In the genomic region with DNA sequence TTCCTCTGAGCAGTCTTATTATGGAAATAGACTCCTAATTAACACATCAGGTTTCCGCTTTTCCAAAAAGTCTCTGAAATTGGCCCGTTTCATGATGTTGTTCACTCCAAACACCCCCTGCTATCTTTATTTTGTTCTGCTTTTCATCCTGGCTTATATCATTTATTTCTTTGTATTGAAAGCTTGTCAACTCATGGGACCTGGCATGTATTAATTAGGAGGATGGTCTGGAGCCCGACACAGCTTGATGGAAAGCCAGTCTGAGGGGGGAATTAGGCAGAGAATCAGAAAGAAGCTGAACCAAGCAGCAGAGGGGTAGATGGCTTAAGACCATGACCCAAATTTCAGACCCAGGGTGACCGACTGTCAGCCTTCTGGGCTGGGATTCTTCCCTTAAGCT, we compare ENCODE assay signal across 10 cellular contexts.
DNase-seq lines count a peak whose midpoint lies in the region; ATAC-seq and TF ChIP-seq lines count a peak whose summit lies in the region.
"Had no signal": no experiment of that assay in that cellular context is flagged by ENCODE, and none has a peak within 500 bp of the region (broad histone marks: within the 10 kb centered on the region; RNA-seq: fewer than 3 reads in every experiment).

No MANE protein-coding gene starts in this region.

- ATAC-seq in activated CD4-positive, alpha-beta T cell treated with anti-CD3 and anti-CD28 coated beads for 36 hours = no peak
- no peak for ATAC-seq in stimulated activated memory B cell treated with anti-CD40 and anti-IgM and Interleukin-4, amounts not matched to agents 10 μg/mL and 1 μg/mL and 100 μg/mL, for 72 hours
- ATAC-seq in HG02610 (IDR thresholded peaks at IDR 0.05; ENCODE audit: unreplicated experiment) (no peak), HG03196 (IDR thresholded peaks at IDR 0.05; ENCODE audit: unreplicated experiment) (no peak)

- no peak for TF ChIP-seq EP300 in esophagus muscularis mucosa (IDR thresholded peaks at IDR 0.05)

- intact Hi-C loops in activated CD4-positive, alpha-beta T cell treated with anti-CD3 and anti-CD28 coated beads for 36 hours (cut with DNase I, micrococcal nuclease) = loop anchor here (2.0 to 5.0 kb wide), 5 partner anchors 19 to 95 kb away; no protein-coding TSS in a partner anchor
- intact Hi-C loops in esophagus muscularis mucosa (cut with DNase I) = no loop called here

- H3K36me3 Mint-ChIP-seq in activated CD4-positive, alpha-beta T cell treated with anti-CD3 and anti-CD28 coated beads for 36 hours (ENCODE audit: low read depth) = peaks cover 13% of the 10 kb centered on the region
- no peaks in the 10 kb centered on the region for H3K36me3 Mint-ChIP-seq in stimulated activated memory B cell treated with anti-CD40 and anti-IgM and Interleukin-4, amounts not matched to agents 10 μg/mL and 1 μg/mL and 100 μg/mL, for 72 hours
- H3K36me3 Mint-ChIP-seq: type B pancreatic cell had no signal

- WGBS in esophagus muscularis mucosa = 88% methylated on average over 4 of the region's 4 CpGs

- H3K4me1 Mint-ChIP-seq in activated CD4-positive, alpha-beta T cell treated with anti-CD3 and anti-CD28 coated beads for 36 hours = peaks cover 79% of the 10 kb centered on the region
- H3K4me1 Mint-ChIP-seq in stimulated activated memory B cell treated with anti-CD40 and anti-IgM and Interleukin-4, amounts not matched to agents 10 μg/mL and 1 μg/mL and 100 μg/mL, for 72 hours = peaks cover 63% of the 10 kb centered on the region

- H3F3A ChIP-seq in SU-DHL-6 (ENCODE audit: insufficient read depth) = peaks cover 14% of the 10 kb centered on the region

- peak overlapping the region; percentile 37 for H3K4me3 Mint-ChIP-seq in activated CD4-positive, alpha-beta T cell treated with anti-CD3 and anti-CD28 coated beads for 36 hours
- no peak overlapping the region for H3K4me3 Mint-ChIP-seq in stimulated activated memory B cell treated with anti-CD40 and anti-IgM and Interleukin-4, amounts not matched to agents 10 μg/mL and 1 μg/mL and 100 μg/mL, for 72 hours
- H3K4me3 Mint-ChIP-seq: type B pancreatic cell had no signal

- H3K27ac ChIP-seq in SU-DHL-6 (ENCODE audit: low read depth, low read length) = peak overlapping the region; percentile 58
- H3K27ac ChIP-seq in esophagus muscularis mucosa (replicated peaks in 1 of 4) = peak overlapping the region in 1 of 4 donors; percentile 17

- H4K20me1 ChIP-seq in SU-DHL-6 (ENCODE audit: low read depth, low read length) = no peaks in the 10 kb centered on the region

- peak overlapping the region; percentile 43 for H3K4me2 ChIP-seq in SU-DHL-6 (ENCODE audit: low read depth, low read length, poor library complexity, severe bottlenecking)

- H3K27me3 ChIP-seq in SU-DHL-6 (ENCODE audit: low read length) = no peaks in the 10 kb centered on the region
- H3K27me3 ChIP-seq in esophagus muscularis mucosa = no peaks in the 10 kb centered on the region

- TF ChIP-seq CTCF in SU-DHL-6 (IDR thresholded peaks at IDR 0.05; ENCODE audit: insufficient read depth, low read length, poor library complexity, severe bottlenecking) (no peak), esophagus muscularis mucosa (IDR thresholded peaks at IDR 0.05) (no peak)

- H3K4me3 ChIP-seq in SU-DHL-6 (ENCODE audit: insufficient read depth, low read length, poor library complexity, severe bottlenecking) (no peak overlapping the region), esophagus muscularis mucosa (no peak overlapping the region)

- H3K9ac ChIP-seq in SU-DHL-6 (ENCODE audit: low read length) = peak overlapping the region; percentile 16

- DNase-seq in activated CD4-positive, alpha-beta T cell treated with anti-CD3 and anti-CD28 coated beads for 36 hours = no peak
- no peak for DNase-seq in activated CD4-positive, alpha-beta T cell treated with anti-CD3 and anti-CD28 coated beads, Interleukin-2, amount 50 U/mL, for 1 hour
- peak; percentile 4 for DNase-seq in esophagus muscularis mucosa (ENCODE audit: extremely low spot score)
- no peak for DNase-seq in hypothalamus (lab: John Stamatoyannopoulos, UW)
- DNase-seq: SHP77 treated with DMSO at 0.1 percent for 48 hours had no signal

- H3K27ac Mint-ChIP-seq in activated CD4-positive, alpha-beta T cell treated with anti-CD3 and anti-CD28 coated beads for 36 hours = peak overlapping the region; percentile 96
- H3K27ac Mint-ChIP-seq in stimulated activated memory B cell treated with anti-CD40 and anti-IgM and Interleukin-4, amounts not matched to agents 10 μg/mL and 1 μg/mL and 100 μg/mL, for 72 hours = peak overlapping the region; percentile 84
- H3K27ac Mint-ChIP-seq: type B pancreatic cell had no signal

- peaks cover 0 to 7% (median 3%) of the 10 kb centered on the region in 4 donors for H3K4me1 ChIP-seq in esophagus muscularis mucosa

- POLR2A ChIA-PET in activated CD4-positive, alpha-beta T cell treated with anti-CD3 and anti-CD28 coated beads for 36 hours (lab: Charles Lee) = interaction anchor here (0.6 to 1.3 kb wide), 4 partner anchors 14 to 103 kb away, joined by 3 to 4 read pairs (median 4); no protein-coding TSS in a partner anchor

- H3K9me2 ChIP-seq in SU-DHL-6 (replicated peaks; ENCODE audit: insufficient read depth, low read length) = no peaks in the 10 kb centered on the region

- H3K36me3 ChIP-seq in SU-DHL-6 (ENCODE audit: low read length) (no peaks in the 10 kb centered on the region), esophagus muscularis mucosa (no peaks in the 10 kb centered on the region)

- H3K9me3 Mint-ChIP-seq in activated CD4-positive, alpha-beta T cell treated with anti-CD3 and anti-CD28 coated beads for 36 hours (ENCODE audit: low read depth) = peaks cover 3% of the 10 kb centered on the region
- H3K9me3 Mint-ChIP-seq in stimulated activated memory B cell treated with anti-CD40 and anti-IgM and Interleukin-4, amounts not matched to agents 10 μg/mL and 1 μg/mL and 100 μg/mL, for 72 hours = peaks cover 6% of the 10 kb centered on the region
- H3K9me3 Mint-ChIP-seq: type B pancreatic cell had no signal

- H2AFZ ChIP-seq in SU-DHL-6 (ENCODE audit: low read depth, low read length, severe bottlenecking) = peak overlapping the region; percentile 82

- CTCF ChIA-PET in activated CD4-positive, alpha-beta T cell treated with anti-CD3 and anti-CD28 coated beads for 36 hours (lab: Charles Lee) = interaction anchor here (0.7 to 2.0 kb wide), 8 partner anchors 19 to 88 kb away, joined by 3 to 7 read pairs (median 4); no protein-coding TSS in a partner anchor

- H3K79me2 ChIP-seq in SU-DHL-6 (ENCODE audit: insufficient read depth, low read length) = no peaks in the 10 kb centered on the region

- no peak for TF ChIP-seq POLR2A in esophagus muscularis mucosa (IDR thresholded peaks at IDR 0.05; ENCODE audit: low read depth)

- no peaks in the 10 kb centered on the region for H3K9me3 ChIP-seq in SU-DHL-6 (ENCODE audit: insufficient read depth, low read length)
- H3K9me3 ChIP-seq in esophagus muscularis mucosa = no peaks in the 10 kb centered on the region

- no peaks in the 10 kb centered on the region for H3K27me3 Mint-ChIP-seq in activated CD4-positive, alpha-beta T cell treated with anti-CD3 and anti-CD28 coated beads for 36 hours
- no peaks in the 10 kb centered on the region for H3K27me3 Mint-ChIP-seq in stimulated activated memory B cell treated with anti-CD40 and anti-IgM and Interleukin-4, amounts not matched to agents 10 μg/mL and 1 μg/mL and 100 μg/mL, for 72 hours
- H3K27me3 Mint-ChIP-seq: type B pancreatic cell had no signal
